Comparison of ENCODE assay signal across 1 cellular context in genomic region chr7:37118029-37118428, GRCh38.
TF ChIP-seq lines count a peak whose summit lies in the region.

No MANE protein-coding gene starts in this region.

TF ChIP-seq in GM23338, 12 proteins besides CTCF, POLR2A, EP300 and RAD21 (continued from another document):
- TF ChIP-seq, protein P1, sequence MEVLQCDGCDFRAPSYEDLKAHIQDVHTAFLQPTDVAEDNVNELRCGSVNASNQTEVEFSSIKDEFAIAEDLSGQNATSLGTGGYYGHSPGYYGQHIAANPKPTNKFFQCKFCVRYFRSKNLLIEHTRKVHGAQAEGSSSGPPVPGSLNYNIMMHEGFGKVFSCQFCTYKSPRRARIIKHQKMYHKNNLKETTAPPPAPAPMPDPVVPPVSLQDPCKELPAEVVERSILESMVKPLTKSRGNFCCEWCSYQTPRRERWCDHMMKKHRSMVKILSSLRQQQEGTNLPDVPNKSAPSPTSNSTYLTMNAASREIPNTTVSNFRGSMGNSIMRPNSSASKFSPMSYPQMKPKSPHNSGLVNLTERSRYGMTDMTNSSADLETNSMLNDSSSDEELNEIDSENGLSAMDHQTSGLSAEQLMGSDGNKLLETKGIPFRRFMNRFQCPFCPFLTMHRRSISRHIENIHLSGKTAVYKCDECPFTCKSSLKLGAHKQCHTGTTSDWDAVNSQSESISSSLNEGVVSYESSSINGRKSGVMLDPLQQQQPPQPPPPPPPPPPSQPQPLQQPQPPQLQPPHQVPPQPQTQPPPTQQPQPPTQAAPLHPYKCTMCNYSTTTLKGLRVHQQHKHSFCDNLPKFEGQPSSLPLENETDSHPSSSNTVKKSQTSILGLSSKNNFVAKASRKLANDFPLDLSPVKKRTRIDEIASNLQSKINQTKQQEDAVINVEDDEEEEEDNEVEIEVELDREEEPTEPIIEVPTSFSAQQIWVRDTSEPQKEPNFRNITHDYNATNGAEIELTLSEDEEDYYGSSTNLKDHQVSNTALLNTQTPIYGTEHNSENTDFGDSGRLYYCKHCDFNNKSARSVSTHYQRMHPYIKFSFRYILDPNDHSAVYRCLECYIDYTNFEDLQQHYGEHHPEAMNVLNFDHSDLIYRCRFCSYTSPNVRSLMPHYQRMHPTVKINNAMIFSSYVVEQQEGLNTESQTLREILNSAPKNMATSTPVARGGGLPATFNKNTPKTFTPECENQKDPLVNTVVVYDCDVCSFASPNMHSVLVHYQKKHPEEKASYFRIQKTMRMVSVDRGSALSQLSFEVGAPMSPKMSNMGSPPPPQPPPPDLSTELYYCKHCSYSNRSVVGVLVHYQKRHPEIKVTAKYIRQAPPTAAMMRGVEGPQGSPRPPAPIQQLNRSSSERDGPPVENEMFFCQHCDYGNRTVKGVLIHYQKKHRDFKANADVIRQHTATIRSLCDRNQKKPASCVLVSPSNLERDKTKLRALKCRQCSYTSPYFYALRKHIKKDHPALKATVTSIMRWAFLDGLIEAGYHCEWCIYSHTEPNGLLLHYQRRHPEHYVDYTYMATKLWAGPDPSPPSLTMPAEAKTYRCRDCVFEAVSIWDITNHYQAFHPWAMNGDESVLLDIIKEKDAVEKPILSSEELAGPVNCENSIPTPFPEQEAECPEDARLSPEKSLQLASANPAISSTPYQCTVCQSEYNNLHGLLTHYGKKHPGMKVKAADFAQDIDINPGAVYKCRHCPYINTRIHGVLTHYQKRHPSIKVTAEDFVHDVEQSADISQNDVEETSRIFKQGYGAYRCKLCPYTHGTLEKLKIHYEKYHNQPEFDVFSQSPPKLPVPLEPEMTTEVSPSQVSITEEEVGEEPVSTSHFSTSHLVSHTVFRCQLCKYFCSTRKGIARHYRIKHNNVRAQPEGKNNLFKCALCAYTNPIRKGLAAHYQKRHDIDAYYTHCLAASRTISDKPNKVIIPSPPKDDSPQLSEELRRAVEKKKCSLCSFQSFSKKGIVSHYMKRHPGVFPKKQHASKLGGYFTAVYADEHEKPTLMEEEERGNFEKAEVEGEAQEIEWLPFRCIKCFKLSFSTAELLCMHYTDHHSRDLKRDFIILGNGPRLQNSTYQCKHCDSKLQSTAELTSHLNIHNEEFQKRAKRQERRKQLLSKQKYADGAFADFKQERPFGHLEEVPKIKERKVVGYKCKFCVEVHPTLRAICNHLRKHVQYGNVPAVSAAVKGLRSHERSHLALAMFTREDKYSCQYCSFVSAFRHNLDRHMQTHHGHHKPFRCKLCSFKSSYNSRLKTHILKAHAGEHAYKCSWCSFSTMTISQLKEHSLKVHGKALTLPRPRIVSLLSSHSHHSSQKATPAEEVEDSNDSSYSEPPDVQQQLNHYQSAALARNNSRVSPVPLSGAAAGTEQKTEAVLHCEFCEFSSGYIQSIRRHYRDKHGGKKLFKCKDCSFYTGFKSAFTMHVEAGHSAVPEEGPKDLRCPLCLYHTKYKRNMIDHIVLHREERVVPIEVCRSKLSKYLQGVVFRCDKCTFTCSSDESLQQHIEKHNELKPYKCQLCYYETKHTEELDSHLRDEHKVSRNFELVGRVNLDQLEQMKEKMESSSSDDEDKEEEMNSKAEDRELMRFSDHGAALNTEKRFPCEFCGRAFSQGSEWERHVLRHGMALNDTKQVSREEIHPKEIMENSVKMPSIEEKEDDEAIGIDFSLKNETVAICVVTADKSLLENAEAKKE (CRISPR knock-in tag; IDR thresholded peaks at IDR 0.05), result no peak
